1 cellular context compared by ENCODE assay signal in genomic region chr2:100895402-100895801, GRCh38.
TF ChIP-seq lines count a peak whose summit lies in the region.

No MANE protein-coding gene starts in this region.

TF ChIP-seq in HCT116, 20 proteins besides CTCF, POLR2A, EP300 and RAD21 (continued from another document):
- no peak for TF ChIP-seq REST (IDR thresholded peaks at IDR 0.05; ENCODE audit: low read depth)
- TF ChIP-seq MAX (IDR thresholded peaks at IDR 0.05): no peak
- TF ChIP-seq ZBTB33 (IDR thresholded peaks at IDR 0.05; ENCODE audit: extremely low read depth, insufficient replicate concordance, low read length): no peak
- TF ChIP-seq SRF (IDR thresholded peaks at IDR 0.05; ENCODE audit: low read depth): no peak
